1 cellular context compared by ENCODE assay signal in genomic region chr2:201223089-201224073, GRCh38.
TF ChIP-seq lines count a peak whose summit lies in the region.

No MANE protein-coding gene starts in this region.

TF ChIP-seq in GM23338, 12 proteins besides CTCF, POLR2A, EP300 and RAD21 (continued from another document):
- TF ChIP-seq ZNF462 (CRISPR knock-in tag; IDR thresholded peaks at IDR 0.05) (no peak), EZH2phosphoT487 (IDR thresholded peaks at IDR 0.05; ENCODE audit: unreplicated experiment) (no peak), EZH2 (IDR thresholded peaks at IDR 0.05; ENCODE audit: low read depth, unreplicated experiment) (no peak), NANOG (IDR thresholded peaks at IDR 0.05; ENCODE audit: borderline replicate concordance) (no peak), POLR2AphosphoS5 (IDR thresholded peaks at IDR 0.05; ENCODE audit: low read depth) (no peak), CREB1 (CRISPR knock-in tag; IDR thresholded peaks at IDR 0.05; ENCODE audit: low read depth) (no peak), ZNF114 (CRISPR knock-in tag; IDR thresholded peaks at IDR 0.05) (no peak), REST (IDR thresholded peaks at IDR 0.05; ENCODE audit: unreplicated experiment) (no peak), STAT1 (IDR thresholded peaks at IDR 0.05; ENCODE audit: unreplicated experiment) (no peak), ZNF331 (CRISPR knock-in tag; IDR thresholded peaks at IDR 0.05; ENCODE audit: low read depth) (no peak)
TF ChIP-seq in GM23338: peak in this region for 0.
